Comparison of ENCODE assay signal across 21 cellular contexts in genomic region chr6:48449002-48449401, GRCh38.
DNase-seq lines count a peak whose midpoint lies in the region; ATAC-seq and TF ChIP-seq lines count a peak whose summit lies in the region.
"Had no signal": no experiment of that assay in that cellular context is flagged by ENCODE, and none has a peak within 500 bp of the region (broad histone marks: within the 10 kb centered on the region; RNA-seq: fewer than 3 reads in every experiment).

No MANE protein-coding gene starts in this region.

- peaks cover 10% of the 10 kb centered on the region for H3K9me3 Mint-ChIP-seq in activated CD8-positive, alpha-beta T cell treated with anti-CD3 and anti-CD28 coated beads for 36 hours

- H3K9me3 ChIP-seq in thyroid gland = no peaks in the 10 kb centered on the region

- TF ChIP-seq CTCF in BJ (IDR thresholded peaks at IDR 0.05; ENCODE audit: insufficient read depth, low read depth, low read length) (peak; percentile 25; the same call in 1 of the 2 replicates), brain microvascular endothelial cell (IDR thresholded peaks at IDR 0.05; ENCODE audit: low read depth, low read length, missing control alignments) (peak; percentile 30), foreskin fibroblast (IDR thresholded peaks at IDR 0.05; ENCODE audit: low read depth, low read length) (peak; percentile 7), thyroid gland (IDR thresholded peaks at IDR 0.05) (no peak)
- TF ChIP-seq CTCF in activated CD8-positive, alpha-beta T cell treated with anti-CD3 and anti-CD28 coated beads for 36 hours (IDR thresholded peaks at IDR 0.05) = no peak

- CTCF ChIA-PET in BJ (lab: Yijun Ruan, JAX) = interaction anchor here (0.7 kb wide), 1 partner anchor 407 kb away, joined by 3 read pairs; no protein-coding TSS in a partner anchor
- CTCF ChIA-PET in activated CD8-positive, alpha-beta T cell treated with anti-CD3 and anti-CD28 coated beads for 36 hours (lab: Charles Lee) = no interaction called here

- no peak overlapping the region for H3K27ac Mint-ChIP-seq in activated CD8-positive, alpha-beta T cell treated with anti-CD3 and anti-CD28 coated beads for 36 hours
- H3K27ac Mint-ChIP-seq: activated CD4-positive, alpha-beta T cell treated with anti-CD3 and anti-CD28 coated beads for 36 hours; B cell; memory B cell; natural killer cell treated with Interleukin-12 subunit alpha and Interleukin-12 subunit beta and Interleukin-15 and Interleukin-18, amount 100 ng/mL, for 72 hours had no signal

- no peaks in the 10 kb centered on the region for H3K27me3 ChIP-seq in BJ (ENCODE audit: control insufficient read depth, insufficient read depth, low read length)
- no peaks in the 10 kb centered on the region for H3K27me3 ChIP-seq in brain microvascular endothelial cell (replicated peaks)
- no peaks in the 10 kb centered on the region for H3K27me3 ChIP-seq in thyroid gland
- H3K27me3 ChIP-seq: suprapubic skin had no signal

- no peaks in the 10 kb centered on the region for H3K4me1 Mint-ChIP-seq in activated CD8-positive, alpha-beta T cell treated with anti-CD3 and anti-CD28 coated beads for 36 hours (ENCODE audit: low read depth)
- H3K4me1 Mint-ChIP-seq: activated CD4-positive, alpha-beta T cell treated with anti-CD3 and anti-CD28 coated beads for 36 hours; B cell; memory B cell had no signal

- no peaks in the 10 kb centered on the region for H3K36me3 ChIP-seq in BJ (ENCODE audit: control insufficient read depth, insufficient read depth, low read length)
- no peaks in the 10 kb centered on the region for H3K36me3 ChIP-seq in brain microvascular endothelial cell (replicated peaks)
- no peaks in the 10 kb centered on the region for H3K36me3 ChIP-seq in thyroid gland
- H3K36me3 ChIP-seq: suprapubic skin had no signal

- no peak for ATAC-seq in activated CD8-positive, alpha-beta T cell treated with anti-CD3 and anti-CD28 coated beads for 36 hours
- ATAC-seq: activated CD4-positive, alpha-beta T cell treated with anti-CD3 and anti-CD28 coated beads for 36 hours; natural killer cell treated with Interleukin-12 subunit alpha and Interleukin-12 subunit beta and Interleukin-15 and Interleukin-18, amount 100 ng/mL, for 72 hours had no signal

- H3K4me3 ChIP-seq in BJ (ENCODE audit: low read depth, low read length) (no peak overlapping the region), brain microvascular endothelial cell (ENCODE audit: low read depth, low read length) (no peak overlapping the region), foreskin fibroblast (ENCODE audit: low read depth in 1 of 2, low read length in 2 of 2) (no peak overlapping the region), thyroid gland (replicated peaks in 1 of 3) (no peak overlapping the region)
- H3K4me3 ChIP-seq: suprapubic skin had no signal

- no peaks in the 10 kb centered on the region for H3K4me1 ChIP-seq in thyroid gland
- H3K4me1 ChIP-seq: suprapubic skin had no signal

- no peak overlapping the region for H3K4me3 Mint-ChIP-seq in activated CD8-positive, alpha-beta T cell treated with anti-CD3 and anti-CD28 coated beads for 36 hours
- H3K4me3 Mint-ChIP-seq: activated CD4-positive, alpha-beta T cell treated with anti-CD3 and anti-CD28 coated beads for 36 hours; B cell; memory B cell; natural killer cell treated with Interleukin-12 subunit alpha and Interleukin-12 subunit beta and Interleukin-15 and Interleukin-18, amount 100 ng/mL, for 72 hours had no signal

- no peaks in the 10 kb centered on the region for H3K36me3 Mint-ChIP-seq in activated CD8-positive, alpha-beta T cell treated with anti-CD3 and anti-CD28 coated beads for 36 hours (ENCODE audit: low read depth)
- H3K36me3 Mint-ChIP-seq: memory B cell had no signal

- POLR2A ChIA-PET in BJ (lab: Charles Lee) = no interaction called here
- POLR2A ChIA-PET in activated CD8-positive, alpha-beta T cell treated with anti-CD3 and anti-CD28 coated beads for 36 hours (lab: Charles Lee) = no interaction called here

- no peak for DNase-seq in BJ (ENCODE audit: low read depth)
- DNase-seq in HT-29 (ENCODE audit: low spot score) = peak; percentile 9
- no peak for DNase-seq in brain microvascular endothelial cell
- DNase-seq in foreskin fibroblast = peak in 1 of 2 donors; percentile 33
- no peak for DNase-seq in DMS 273 treated with DMSO at 0.1 percent for 48 hours (lab: John Stamatoyannopoulos, UW)
- DNase-seq in thyroid gland = no peak
- DNase-seq in COLO668 (lab: John Stamatoyannopoulos, UW; ENCODE audit: unreplicated experiment) = no peak
- no peak for DNase-seq in activated CD8-positive, alpha-beta T cell treated with anti-CD3 and anti-CD28 coated beads for 36 hours
- DNase-seq: activated CD4-positive, alpha-beta T cell treated with anti-CD3 and anti-CD28 coated beads for 36 hours; activated naive CD4-positive, alpha-beta T cell treated with Interleukin-2 at 50 U/mL for 16 hours; DMS79 treated with DMSO at 0.1 percent for 48 hours; GOT3; MM.1S; NCI-H2081 treated with DMSO at 0.1 percent for 48 hours; retina; stimulated activated CD4-positive, alpha-beta T cell treated with anti-CD3 and anti-CD28 coated beads, Interleukin-2, amount 100 ng/mL, for 48 hours; stimulated activated CD8-positive, alpha-beta memory T cell treated with anti-CD3 and anti-CD28 coated beads, Interleukin-4, amount 100 ng/mL, for 48 hours had no signal

- 86 to 88% methylated on average over 2 of the region's 2 CpGs for WGBS in thyroid gland, 2 donors

- in situ Hi-C loops in brain microvascular endothelial cell (cut with HindIII; ENCODE audit: low pct_ligation_motif_present, low sequenced_read_pairs) = no loop called here

- intact Hi-C loops in thyroid gland (cut with DNase I) = no loop called here
- intact Hi-C loops in activated CD8-positive, alpha-beta T cell treated with anti-CD3 and anti-CD28 coated beads for 36 hours (cut with micrococcal nuclease) = no loop called here

- H3K27ac ChIP-seq in brain microvascular endothelial cell (no peak overlapping the region), thyroid gland (no peak overlapping the region)
- H3K27ac ChIP-seq: suprapubic skin had no signal

- H3K27me3 Mint-ChIP-seq in activated CD8-positive, alpha-beta T cell treated with anti-CD3 and anti-CD28 coated beads for 36 hours = no peaks in the 10 kb centered on the region
- H3K27me3 Mint-ChIP-seq: activated CD4-positive, alpha-beta T cell treated with anti-CD3 and anti-CD28 coated beads for 36 hours; B cell; memory B cell; natural killer cell treated with Interleukin-12 subunit alpha and Interleukin-12 subunit beta and Interleukin-15 and Interleukin-18, amount 100 ng/mL, for 72 hours had no signal

- TF ChIP-seq POLR2A in thyroid gland (IDR thresholded peaks at IDR 0.05) = no peak

Comparison
In these comparisons a context has a peak if more than half of its experiments do, and no peak if none do; other contexts are left out.
1. CTCF ChIP-seq: peak in BJ (single experiment), brain microvascular endothelial cell (single experiment) and foreskin fibroblast (single experiment); none in thyroid gland (0 of 6) and activated CD8-positive, alpha-beta T cell treated with anti-CD3 and anti-CD28 coated beads for 36 hours (single experiment).